Comparison of ENCODE assay signal across 28 cellular contexts in genomic region chr7:112190120-112190519, GRCh38.
"Had no signal": no experiment of that assay in that cellular context is flagged by ENCODE, and none has a peak within 500 bp of the region (broad histone marks: within the 10 kb centered on the region; RNA-seq: fewer than 3 reads in every experiment).

No MANE protein-coding gene starts in this region.

- ATAC-seq: activated CD4-positive, alpha-beta T cell treated with anti-CD3 and anti-CD28 coated beads for 36 hours; activated CD4-positive, CD25-positive, alpha-beta regulatory T cell treated with anti-CD3 and anti-CD28 coated beads, Interleukin-2, amount 50 U/mL, for 24 hours; activated naive CD8-positive, alpha-beta T cell treated with anti-CD3 and anti-CD28 coated beads, Interleukin-2, amount 50 U/mL, for 24 hours had no signal

- H3K27ac ChIP-seq: SJCRH30, SK-N-MC had no signal

- H3K4me3 ChIP-seq: SJCRH30, SK-N-MC had no signal

- H3K27me3 ChIP-seq: SJCRH30 had no signal

- H3K36me3 ChIP-seq: SJCRH30 had no signal

- DNase-seq: activated CD4-positive, alpha-beta memory T cell treated with anti-CD3 and anti-CD28 coated beads for 36 hours; activated CD4-positive, alpha-beta T cell treated with anti-CD3 and anti-CD28 coated beads for 36 hours; activated CD4-positive, alpha-beta T cell treated with anti-CD3 and anti-CD28 coated beads, Interleukin-2, amount 50 U/mL, for 1 hour; activated CD8-positive, alpha-beta memory T cell treated with anti-CD3 and anti-CD28 coated beads, Interleukin-2, amount 50 U/mL, for 4 hours; activated effector memory CD4-positive, alpha-beta T cell treated with Interleukin-2 at 50 U/mL for 16 hours; activated naive CD4-positive, alpha-beta T cell treated with anti-CD3 and anti-CD28 coated beads, Interleukin-2, amount 10 ng/mL, durations not matched to agents 7 days and 5 days; activated naive CD8-positive, alpha-beta T cell treated with anti-CD3 and anti-CD28 coated beads, Interleukin-2, amount 50 U/mL, for 24 hours; activated T-cell treated with anti-CD3 and anti-CD28 coated beads for 4 hours; activated T-cell treated with anti-CD3 and anti-CD28 coated beads, Interleukin-2, amount 50 U/mL, for 48 hours; anterior cingulate cortex; caudate nucleus; cerebellar nuclear complex; Karpas-422; NCI-H1048; NCI-H1105 treated with DMSO at 0.1 percent for 48 hours; NCI-H1436; NCI-H1694; NCI-H1930; NCI-H2081 treated with DMSO at 0.1 percent for 48 hours; NCI-H226; NCI-H446 treated with DMSO at 0.1 percent for 48 hours; NCI-H524; NK-92 treated with Interleukin-12 subunit alpha and Interleukin-12 subunit beta, amount 100 ng/mL, for 24 hours; SHP77; SJCRH30; T1000 had no signal

- H3K4me1 ChIP-seq: SJCRH30 had no signal

- H3K9me3 ChIP-seq: SJCRH30 had no signal
